ENCODE assay signal across 1 cellular context in genomic region chr17:45979137-45979536, GRCh38.
TF ChIP-seq lines count a peak whose summit lies in the region.

No MANE protein-coding gene starts in this region.

TF ChIP-seq in K562, 482 proteins besides CTCF, POLR2A, EP300 and RAD21:
- TF ChIP-seq, protein P1, sequence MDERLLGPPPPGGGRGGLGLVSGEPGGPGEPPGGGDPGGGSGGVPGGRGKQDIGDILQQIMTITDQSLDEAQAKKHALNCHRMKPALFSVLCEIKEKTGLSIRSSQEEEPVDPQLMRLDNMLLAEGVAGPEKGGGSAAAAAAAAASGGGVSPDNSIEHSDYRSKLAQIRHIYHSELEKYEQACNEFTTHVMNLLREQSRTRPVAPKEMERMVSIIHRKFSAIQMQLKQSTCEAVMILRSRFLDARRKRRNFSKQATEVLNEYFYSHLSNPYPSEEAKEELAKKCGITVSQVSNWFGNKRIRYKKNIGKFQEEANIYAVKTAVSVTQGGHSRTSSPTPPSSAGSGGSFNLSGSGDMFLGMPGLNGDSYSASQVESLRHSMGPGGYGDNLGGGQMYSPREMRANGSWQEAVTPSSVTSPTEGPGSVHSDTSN (CRISPR knock-in tag; IDR thresholded peaks at IDR 0.05; ENCODE audit: low read depth) = no peak
- TF ChIP-seq, protein P1 (tag; conservative IDR thresholded peaks at IDR 0.05; ENCODE audit: low read depth) = peak; percentile 72
- TF ChIP-seq, protein P2, sequence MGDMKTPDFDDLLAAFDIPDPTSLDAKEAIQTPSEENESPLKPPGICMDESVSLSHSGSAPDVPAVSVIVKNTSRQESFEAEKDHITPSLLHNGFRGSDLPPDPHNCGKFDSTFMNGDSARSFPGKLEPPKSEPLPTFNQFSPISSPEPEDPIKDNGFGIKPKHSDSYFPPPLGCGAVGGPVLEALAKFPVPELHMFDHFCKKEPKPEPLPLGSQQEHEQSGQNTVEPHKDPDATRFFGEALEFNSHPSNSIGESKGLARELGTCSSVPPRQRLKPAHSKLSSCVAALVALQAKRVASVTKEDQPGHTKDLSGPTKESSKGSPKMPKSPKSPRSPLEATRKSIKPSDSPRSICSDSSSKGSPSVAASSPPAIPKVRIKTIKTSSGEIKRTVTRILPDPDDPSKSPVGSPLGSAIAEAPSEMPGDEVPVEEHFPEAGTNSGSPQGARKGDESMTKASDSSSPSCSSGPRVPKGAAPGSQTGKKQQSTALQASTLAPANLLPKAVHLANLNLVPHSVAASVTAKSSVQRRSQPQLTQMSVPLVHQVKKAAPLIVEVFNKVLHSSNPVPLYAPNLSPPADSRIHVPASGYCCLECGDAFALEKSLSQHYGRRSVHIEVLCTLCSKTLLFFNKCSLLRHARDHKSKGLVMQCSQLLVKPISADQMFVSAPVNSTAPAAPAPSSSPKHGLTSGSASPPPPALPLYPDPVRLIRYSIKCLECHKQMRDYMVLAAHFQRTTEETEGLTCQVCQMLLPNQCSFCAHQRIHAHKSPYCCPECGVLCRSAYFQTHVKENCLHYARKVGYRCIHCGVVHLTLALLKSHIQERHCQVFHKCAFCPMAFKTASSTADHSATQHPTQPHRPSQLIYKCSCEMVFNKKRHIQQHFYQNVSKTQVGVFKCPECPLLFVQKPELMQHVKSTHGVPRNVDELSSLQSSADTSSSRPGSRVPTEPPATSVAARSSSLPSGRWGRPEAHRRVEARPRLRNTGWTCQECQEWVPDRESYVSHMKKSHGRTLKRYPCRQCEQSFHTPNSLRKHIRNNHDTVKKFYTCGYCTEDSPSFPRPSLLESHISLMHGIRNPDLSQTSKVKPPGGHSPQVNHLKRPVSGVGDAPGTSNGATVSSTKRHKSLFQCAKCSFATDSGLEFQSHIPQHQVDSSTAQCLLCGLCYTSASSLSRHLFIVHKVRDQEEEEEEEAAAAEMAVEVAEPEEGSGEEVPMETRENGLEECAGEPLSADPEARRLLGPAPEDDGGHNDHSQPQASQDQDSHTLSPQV (IDR thresholded peaks at IDR 0.05) = 0 out of 2 replicates have a peak, but pooled peaks have one; percentile 32
- TF ChIP-seq ERF (CRISPR knock-in tag; IDR thresholded peaks at IDR 0.05) (no peak), TAF1 (IDR thresholded peaks at IDR 0.05; ENCODE audit: control insufficient read depth, extremely low read depth, insufficient read depth, low read length, severe bottlenecking) (no peak), L3MBTL2 (IDR thresholded peaks at IDR 0.05) (0 out of 2 replicates have a peak, but pooled peaks have one; percentile 14), HNRNPH1 (optimal IDR thresholded peaks at IDR 0.05; ENCODE audit: low read depth, low read length) (no peak), MTF1 (CRISPR knock-in tag; IDR thresholded peaks at IDR 0.05; ENCODE audit: borderline replicate concordance) (no peak), CC2D1A (IDR thresholded peaks at IDR 0.05) (no peak), HCFC1 (IDR thresholded peaks at IDR 0.05; ENCODE audit: low read depth, low read length) (no peak), CBX5 (IDR thresholded peaks at IDR 0.05; ENCODE audit: borderline replicate concordance, low read depth) (no peak), MEIS2 (IDR thresholded peaks at IDR 0.05; ENCODE audit: partially characterized antibody) (peak; percentile 33)
- TF ChIP-seq, protein P3, sequence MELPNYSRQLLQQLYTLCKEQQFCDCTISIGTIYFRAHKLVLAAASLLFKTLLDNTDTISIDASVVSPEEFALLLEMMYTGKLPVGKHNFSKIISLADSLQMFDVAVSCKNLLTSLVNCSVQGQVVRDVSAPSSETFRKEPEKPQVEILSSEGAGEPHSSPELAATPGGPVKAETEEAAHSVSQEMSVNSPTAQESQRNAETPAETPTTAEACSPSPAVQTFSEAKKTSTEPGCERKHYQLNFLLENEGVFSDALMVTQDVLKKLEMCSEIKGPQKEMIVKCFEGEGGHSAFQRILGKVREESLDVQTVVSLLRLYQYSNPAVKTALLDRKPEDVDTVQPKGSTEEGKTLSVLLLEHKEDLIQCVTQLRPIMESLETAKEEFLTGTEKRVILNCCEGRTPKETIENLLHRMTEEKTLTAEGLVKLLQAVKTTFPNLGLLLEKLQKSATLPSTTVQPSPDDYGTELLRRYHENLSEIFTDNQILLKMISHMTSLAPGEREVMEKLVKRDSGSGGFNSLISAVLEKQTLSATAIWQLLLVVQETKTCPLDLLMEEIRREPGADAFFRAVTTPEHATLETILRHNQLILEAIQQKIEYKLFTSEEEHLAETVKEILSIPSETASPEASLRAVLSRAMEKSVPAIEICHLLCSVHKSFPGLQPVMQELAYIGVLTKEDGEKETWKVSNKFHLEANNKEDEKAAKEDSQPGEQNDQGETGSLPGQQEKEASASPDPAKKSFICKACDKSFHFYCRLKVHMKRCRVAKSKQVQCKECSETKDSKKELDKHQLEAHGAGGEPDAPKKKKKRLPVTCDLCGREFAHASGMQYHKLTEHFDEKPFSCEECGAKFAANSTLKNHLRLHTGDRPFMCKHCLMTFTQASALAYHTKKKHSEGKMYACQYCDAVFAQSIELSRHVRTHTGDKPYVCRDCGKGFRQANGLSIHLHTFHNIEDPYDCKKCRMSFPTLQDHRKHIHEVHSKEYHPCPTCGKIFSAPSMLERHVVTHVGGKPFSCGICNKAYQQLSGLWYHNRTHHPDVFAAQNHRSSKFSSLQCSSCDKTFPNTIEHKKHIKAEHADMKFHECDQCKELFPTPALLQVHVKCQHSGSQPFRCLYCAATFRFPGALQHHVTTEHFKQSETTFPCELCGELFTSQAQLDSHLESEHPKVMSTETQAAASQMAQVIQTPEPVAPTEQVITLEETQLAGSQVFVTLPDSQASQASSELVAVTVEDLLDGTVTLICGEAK (IDR thresholded peaks at IDR 0.05) = no peak
- TF ChIP-seq, protein P3 (CRISPR knock-in tag; IDR thresholded peaks at IDR 0.05) = no peak
- TF ChIP-seq, protein P4, sequence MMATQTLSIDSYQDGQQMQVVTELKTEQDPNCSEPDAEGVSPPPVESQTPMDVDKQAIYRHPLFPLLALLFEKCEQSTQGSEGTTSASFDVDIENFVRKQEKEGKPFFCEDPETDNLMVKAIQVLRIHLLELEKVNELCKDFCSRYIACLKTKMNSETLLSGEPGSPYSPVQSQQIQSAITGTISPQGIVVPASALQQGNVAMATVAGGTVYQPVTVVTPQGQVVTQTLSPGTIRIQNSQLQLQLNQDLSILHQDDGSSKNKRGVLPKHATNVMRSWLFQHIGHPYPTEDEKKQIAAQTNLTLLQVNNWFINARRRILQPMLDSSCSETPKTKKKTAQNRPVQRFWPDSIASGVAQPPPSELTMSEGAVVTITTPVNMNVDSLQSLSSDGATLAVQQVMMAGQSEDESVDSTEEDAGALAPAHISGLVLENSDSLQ (IDR thresholded peaks at IDR 0.05) = peak; percentile 57
